14 cellular contexts compared by ENCODE assay signal in genomic region chr9:126788631-126789349, GRCh38. TPM values are rescaled to one million over a fixed set of nuclear protein-coding genes. Genes with fewer than 3 reads are reported as not detected.
A peak's percentile ranks its signal among the peaks of the same experiment; 100 is the strongest.
DNase-seq lines count a peak whose midpoint lies in the region; ATAC-seq, FAIRE-seq and TF ChIP-seq lines count a peak whose summit lies in the region.
"Had no signal": no experiment of that assay in that cellular context is flagged by ENCODE, and none has a peak within 500 bp of the region (broad histone marks: within the 10 kb centered on the region; RNA-seq: fewer than 3 reads in every experiment).

No MANE protein-coding gene starts in this region.

- H3K36me3 Mint-ChIP-seq in T-helper 17 cell (ENCODE audit: low read depth), result peaks cover 6% of the 10 kb centered on the region

- H3K36me3 ChIP-seq in HepG2 (replicated peaks in 1 of 2; ENCODE audit: control insufficient read depth in 1 of 2, insufficient read depth in 2 of 2, low read length in 2 of 2), result no peaks in the 10 kb centered on the region
- no peaks in the 10 kb centered on the region for H3K36me3 ChIP-seq in right lobe of liver
- no peaks in the 10 kb centered on the region for H3K36me3 ChIP-seq in upper lobe of right lung
- H3K36me3 ChIP-seq in Karpas-422 (ENCODE audit: insufficient read depth, low read length), result no peaks in the 10 kb centered on the region
- H3K36me3 ChIP-seq: BLaER1, heart right ventricle, stomach had no signal

- H3K27ac ChIP-seq in HepG2 (ENCODE audit: extremely low read length, insufficient read depth, low read length) (no peak overlapping the region), right lobe of liver (no peak overlapping the region), upper lobe of right lung (no peak overlapping the region), Karpas-422 (ENCODE audit: low read length) (no peak overlapping the region)
- H3K27ac ChIP-seq: BLaER1 had no signal

- 38% methylated on average over 9 of the region's 9 CpGs for WGBS in HepG2 (ENCODE audit: low lambda C conversion rate)
- WGBS in right lobe of liver (ENCODE audit: insufficient coverage, low coverage, low lambda C conversion rate, missing lambda C conversion rate), result 57% methylated on average over 9 of the region's 9 CpGs

- H3K9ac ChIP-seq in HepG2 (ENCODE audit: insufficient read depth, low read depth, low read length) (no peak overlapping the region), Karpas-422 (ENCODE audit: low read length) (no peak overlapping the region)
- H3K9ac ChIP-seq: BLaER1 had no signal

- peaks cover 32% of the 10 kb centered on the region for H3K4me1 ChIP-seq in HepG2 (ENCODE audit: insufficient read depth, low read length)
- peaks cover 0 to 25% (median 6%) of the 10 kb centered on the region in 4 donors for H3K4me1 ChIP-seq in right lobe of liver
- H3K4me1 ChIP-seq in upper lobe of right lung, result no peaks in the 10 kb centered on the region
- H3K4me1 ChIP-seq in Karpas-422 (ENCODE audit: low read length), result no peaks in the 10 kb centered on the region

- H3K4me2 ChIP-seq in HepG2 (ENCODE audit: low read depth, low read length), result no peak overlapping the region
- H3K4me2 ChIP-seq in Karpas-422 (ENCODE audit: low read depth, low read length, poor library complexity, severe bottlenecking), result no peak overlapping the region
- H3K4me2 ChIP-seq: BLaER1 had no signal

- TF ChIP-seq CTCF in HepG2 (CRISPR knock-in tag; IDR thresholded peaks at IDR 0.05) (no peak), right lobe of liver (IDR thresholded peaks at IDR 0.05) (no peak), foreskin fibroblast (IDR thresholded peaks at IDR 0.05; ENCODE audit: low read depth, low read length) (no peak), upper lobe of right lung (IDR thresholded peaks at IDR 0.05) (no peak)

- H3K4me1 Mint-ChIP-seq in T-helper 17 cell, result peaks cover 2% of the 10 kb centered on the region

- no peak for DNase-seq in HepG2 (ENCODE audit: low spot score)
- DNase-seq in right lobe of liver, result no peak
- DNase-seq in T-helper 17 cell, result no peak
- peak; percentile 52 to 58 for DNase-seq in foreskin fibroblast
- DNase-seq in upper lobe of right lung, result peak; percentile 13
- no peak for DNase-seq in NCI-H69 (lab: John Stamatoyannopoulos, UW)
- no peak for DNase-seq in Karpas-422
- DNase-seq: heart right ventricle, KG1, stomach had no signal

- CTCF ChIA-PET in HepG2 (lab: Yijun Ruan, JAX; ENCODE audit: low intra/inter-chr PET ratio, low total read pairs), result no interaction called here

- in situ Hi-C loops in HepG2 (cut with HindIII; ENCODE audit: extremely low pct_ligation_motif_present, low pct_unique_long_range_greater_than_20kb), result no loop called here

- TF ChIP-seq RAD21 in HepG2 (CRISPR knock-in tag; IDR thresholded peaks at IDR 0.05), result no peak

- H2AFZ ChIP-seq in HepG2 (ENCODE audit: low read length) (no peak overlapping the region), Karpas-422 (ENCODE audit: low read length) (no peak overlapping the region)

- H3K27me3 Mint-ChIP-seq in T-helper 17 cell, result peaks cover 71% of the 10 kb centered on the region

- FAIRE-seq in HepG2 (lab: Jason Lieb, UNC), result no peak
- FAIRE-seq: colon had no signal

- POLR2A ChIA-PET in HepG2 (lab: Yijun Ruan, JAX), result no interaction called here

- no peak for ATAC-seq in HepG2
- no peak for ATAC-seq in right lobe of liver
- peak; percentile 46 for ATAC-seq in T-helper 17 cell
- peak; percentile 19 for ATAC-seq in upper lobe of right lung
- ATAC-seq in GM21528 (IDR thresholded peaks at IDR 0.05; ENCODE audit: low FRiP score, unreplicated experiment), result no peak
- ATAC-seq: heart right ventricle had no signal

- TF ChIP-seq POLR2A in HepG2 (IDR thresholded peaks at IDR 0.05; ENCODE audit: insufficient read depth in 1 of 2, low read depth in 2 of 2, low read length in 2 of 2) (no peak), right lobe of liver (IDR thresholded peaks at IDR 0.05) (no peak)

- H3K9me2 ChIP-seq in Karpas-422 (replicated peaks; ENCODE audit: insufficient read depth, low read length), result no peaks in the 10 kb centered on the region

- H3K9me3 ChIP-seq in HepG2 (ENCODE audit: low read length), result no peaks in the 10 kb centered on the region
- H3K9me3 ChIP-seq in right lobe of liver, result no peaks in the 10 kb centered on the region
- H3K9me3 ChIP-seq in T-helper 17 cell (ENCODE audit: control insufficient read depth, low read length, poor library complexity, severe bottlenecking), result no peaks in the 10 kb centered on the region
- H3K9me3 ChIP-seq in upper lobe of right lung, result no peaks in the 10 kb centered on the region
- H3K9me3 ChIP-seq in Karpas-422 (ENCODE audit: low read length), result no peaks in the 10 kb centered on the region
- H3K9me3 ChIP-seq: heart right ventricle, stomach had no signal

- intact Hi-C loops in HepG2 (cut with micrococcal nuclease; ENCODE audit: unreplicated experiment) (no loop called here), right lobe of liver (cut with DNase I) (no loop called here), upper lobe of right lung (cut with DNase I) (no loop called here)

- H3K4me3 Mint-ChIP-seq in T-helper 17 cell, result no peak overlapping the region
- H3K4me3 Mint-ChIP-seq: T-helper 1 cell treated with Interleukin-12 subunit alpha and Interleukin-12 subunit beta and Interleukin-4 antibody, amounts not matched to agents 30 μg/mL and 1 μg/mL, for 36 hours had no signal

- BruUV-seq in HepG2 (replicated peaks; lab: Mats Ljungman, UMichigan), result no TSS peak

- H3K27me3 ChIP-seq in HepG2 (ENCODE audit: control insufficient read depth in 1 of 2, insufficient read depth in 2 of 2, low read length in 2 of 2) (peaks cover 5 to 37% of the 10 kb centered on the region in 2 experiments; a peak in 4 of 5 replicates), right lobe of liver (no peaks in the 10 kb centered on the region), upper lobe of right lung (peaks cover 5% of the 10 kb centered on the region), Karpas-422 (ENCODE audit: low read length) (no peaks in the 10 kb centered on the region)
- H3K27me3 ChIP-seq: BLaER1 had no signal

- H3K4me3 ChIP-seq in HepG2 (replicated peaks in 1 of 3; ENCODE audit: insufficient read depth in 1 of 3, low read depth in 2 of 3, low read length in 3 of 3) (no peak overlapping the region), right lobe of liver (no peak overlapping the region), foreskin fibroblast (ENCODE audit: low read depth in 1 of 2, low read length in 2 of 2) (no peak overlapping the region), upper lobe of right lung (no peak overlapping the region), Karpas-422 (ENCODE audit: low read length) (no peak overlapping the region)
- H3K4me3 ChIP-seq: BLaER1, heart right ventricle, stomach had no signal

- H3K27ac Mint-ChIP-seq in T-helper 17 cell, result no peak overlapping the region
- H3K27ac Mint-ChIP-seq: T-helper 1 cell treated with Interleukin-12 subunit alpha and Interleukin-12 subunit beta and Interleukin-4 antibody, amounts not matched to agents 30 μg/mL and 1 μg/mL, for 36 hours had no signal

- H4K20me1 ChIP-seq in HepG2 (ENCODE audit: insufficient read depth, low read length) (no peaks in the 10 kb centered on the region), Karpas-422 (ENCODE audit: insufficient read depth, low read depth, low read length) (no peaks in the 10 kb centered on the region)
- H4K20me1 ChIP-seq: BLaER1 had no signal

- no peaks in the 10 kb centered on the region for H3K79me2 ChIP-seq in HepG2 (ENCODE audit: insufficient read depth, low read length)
- no peaks in the 10 kb centered on the region for H3K79me2 ChIP-seq in Karpas-422 (ENCODE audit: low read length)

- TF ChIP-seq EP300 in HepG2 (IDR thresholded peaks at IDR 0.05; ENCODE audit: low read depth in 2 of 2, low read length in 2 of 2) (no peak), HepG2 (CRISPR knock-in tag; IDR thresholded peaks at IDR 0.05; ENCODE audit: borderline replicate concordance) (no peak)

TF ChIP-seq in HepG2, 621 proteins besides CTCF, POLR2A, EP300 and RAD21 (continues in another document):
- TF ChIP-seq MAFK (conservative IDR thresholded peaks at IDR 0.05 in 1 of 2, IDR thresholded peaks at IDR 0.05 in 1 of 2; ENCODE audit: low read length in 2 of 2) (peak; percentile 39 to 63; a peak in 3 of 4 replicates), FOSL2 (CRISPR knock-in tag; IDR thresholded peaks at IDR 0.05) (no peak), RORA (CRISPR knock-in tag; IDR thresholded peaks at IDR 0.05) (no peak), MAFF (IDR thresholded peaks at IDR 0.05; ENCODE audit: low read depth, low read length) (peak; percentile 59), ZFP82 (CRISPR knock-in tag; IDR thresholded peaks at IDR 0.05; ENCODE audit: borderline replicate concordance) (no peak), MAZ (IDR thresholded peaks at IDR 0.05; ENCODE audit: borderline replicate concordance, low read depth, low read length) (no peak), MAZ (CRISPR knock-in tag; IDR thresholded peaks at IDR 0.05; ENCODE audit: low read depth) (no peak)

RNA-seq across cellular contexts. Expression of gene ZBTB43, which starts 16.1 kb away (rescaled TPM):
- total RNA-seq in HepG2 (2016; rRNA removed; fragmentation: Illumina TruSeq; extraction: Trizol) (7.1 and 12.0 TPM in 2 replicates), right lobe of liver (10 to 100 TPM in 3 of 6 experiments, 1 to 10 TPM in 3; 4.8 to 14.5 (median 9.9) TPM), T-helper 17 cell (10 to 100 TPM; 36.8 to 52.0 TPM), upper lobe of right lung (24.9 TPM)
- total RNA-seq in HepG2 (2016; cell fraction: cytosol; rRNA removed; fragmentation: Illumina TruSeq; extraction: Trizol; ENCODE audit: low read depth), result 0.51 and 0.71 TPM in 2 replicates
- total RNA-seq in HepG2 (2016; cell fraction: insoluble cytoplasmic fraction; rRNA removed; fragmentation: Illumina TruSeq; extraction: Trizol), result 10.2 and 10.7 TPM in 2 replicates
- total RNA-seq in HepG2 (2016; cell fraction: membrane; rRNA removed; fragmentation: Illumina TruSeq; extraction: Trizol), result 2.3 and 3.3 TPM in 2 replicates
- total RNA-seq in HepG2 (2016; cell fraction: nucleus; rRNA removed; fragmentation: Illumina TruSeq; extraction: Trizol), result 7.2 and 11.1 TPM in 2 replicates
- 6.9 and 31.4 TPM in 2 replicates for polyA plus RNA-seq in HepG2 (2011; rRNA removed)
- 3.4 and 4.4 TPM in 2 replicates for polyA plus RNA-seq in HepG2 (2011; cell fraction: cytosol; rRNA removed)
- 6.3 and 6.5 TPM in 2 replicates for polyA plus RNA-seq in HepG2 (2011; cell fraction: nucleus; rRNA removed)
- 4.7 and 5.8 TPM in 2 replicates for polyA plus RNA-seq in HepG2 (2012)
- polyA plus RNA-seq in HepG2 (2016; cell fraction: cytosol; fragmentation: Illumina TruSeq; extraction: Trizol; ENCODE audit: low read depth), result 0.08 and 0.10 TPM in 2 replicates
- 4.9 and 6.7 TPM in 2 replicates for polyA plus RNA-seq in HepG2 (2016; cell fraction: insoluble cytoplasmic fraction; fragmentation: Illumina TruSeq; extraction: Trizol; ENCODE audit: low read depth)
- 0.66 and 0.76 TPM in 2 replicates for polyA plus RNA-seq in HepG2 (2016; cell fraction: membrane; fragmentation: Illumina TruSeq; extraction: Trizol; ENCODE audit: low read depth)
- 10.4 and 12.2 TPM in 2 replicates for polyA plus RNA-seq in HepG2 (2016; cell fraction: nucleus; fragmentation: Illumina TruSeq; extraction: Trizol; ENCODE audit: insufficient read depth, low read depth)
- polyA minus RNA-seq in HepG2 (2011; rRNA and poly(A)+ RNA removed; ENCODE audit: low replicate concordance), result 9.9 and 46.2 TPM in 2 replicates
- 4.0 and 10.6 TPM in 2 replicates for polyA minus RNA-seq in HepG2 (2011; cell fraction: cytosol; rRNA and poly(A)+ RNA removed)
- 7.5 and 9.6 TPM in 2 replicates for polyA minus RNA-seq in HepG2 (2011; cell fraction: nucleus; rRNA and poly(A)+ RNA removed)
- total RNA-seq in Karpas-422 (2014; rRNA removed; shearing (Covaris generic); ENCODE audit: low replicate concordance), result 6.4 and 6.5 TPM in 2 replicates

Comparison
In these comparisons a context has a peak if more than half of its experiments do, and no peak if none do; other contexts are left out.
1. ATAC-seq: peak in T-helper 17 cell (single experiment) and upper lobe of right lung (single experiment); none in HepG2 (single experiment), right lobe of liver (0 of 4) and GM21528 (single experiment).
2. DNase-seq: peak in foreskin fibroblast (2 of 2) and upper lobe of right lung (single experiment); none in HepG2 (single experiment), right lobe of liver (0 of 3), T-helper 17 cell (0 of 3), NCI-H69 (single experiment) and Karpas-422 (single experiment).